18 cellular contexts compared by ENCODE assay signal in genomic region chr13:98239156-98240076, GRCh38.
DNase-seq lines count a peak whose midpoint lies in the region; ATAC-seq and TF ChIP-seq lines count a peak whose summit lies in the region.
"Had no signal": no experiment of that assay in that cellular context is flagged by ENCODE, and none has a peak within 500 bp of the region (broad histone marks: within the 10 kb centered on the region; RNA-seq: fewer than 3 reads in every experiment).

No MANE protein-coding gene starts in this region.

- ATAC-seq in activated naive CD4-positive, alpha-beta T cell treated with anti-CD3 and anti-CD28 coated beads, Interleukin-2, amount 50 U/mL, for 72 hours: no peak
- ATAC-seq: effector memory CD8-positive, alpha-beta T cell; HCT116; stimulated activated naive B cell treated with anti-CD40 and anti-IgM and Interleukin-4, amounts not matched to agents 10 μg/mL and 1 μg/mL and 100 μg/mL, for 72 hours had no signal

- no peak overlapping the region for H3K4me3 ChIP-seq in SJCRH30
- H3K4me3 ChIP-seq: uterus had no signal

- H3K4me1 Mint-ChIP-seq in mesothelial cell of epicardium (peaks cover 57% of the 10 kb centered on the region), HFFc6 (ENCODE audit: low read depth) (peaks cover 7% of the 10 kb centered on the region)

- H3K9me3 ChIP-seq in SJCRH30 (replicated peaks): no peaks in the 10 kb centered on the region
- H3K9me3 ChIP-seq: uterus had no signal

- H3K9me3 Mint-ChIP-seq in mesothelial cell of epicardium: no peaks in the 10 kb centered on the region
- no peaks in the 10 kb centered on the region for H3K9me3 Mint-ChIP-seq in HFFc6
- no peaks in the 10 kb centered on the region for H3K9me3 Mint-ChIP-seq in activated naive CD4-positive, alpha-beta T cell treated with anti-CD3 and anti-CD28 coated beads, Interleukin-2, amount 50 U/mL, for 72 hours
- H3K9me3 Mint-ChIP-seq: effector memory CD8-positive, alpha-beta T cell; stimulated activated naive B cell treated with anti-CD40 and anti-IgM and Interleukin-4, amounts not matched to agents 10 μg/mL and 1 μg/mL and 100 μg/mL, for 72 hours had no signal

- peaks cover 10% of the 10 kb centered on the region for H3K36me3 Mint-ChIP-seq in mesothelial cell of epicardium
- peaks cover 14% of the 10 kb centered on the region for H3K36me3 Mint-ChIP-seq in HFFc6 (ENCODE audit: low read depth)
- H3K36me3 Mint-ChIP-seq in activated naive CD4-positive, alpha-beta T cell treated with anti-CD3 and anti-CD28 coated beads, Interleukin-2, amount 50 U/mL, for 72 hours: no peaks in the 10 kb centered on the region

- H3K27ac ChIP-seq in SJCRH30: no peak overlapping the region
- H3K27ac ChIP-seq: KMS-11, uterus had no signal

- H3K27me3 ChIP-seq in SJCRH30: no peaks in the 10 kb centered on the region
- H3K27me3 ChIP-seq: uterus had no signal

- H3K27me3 Mint-ChIP-seq in mesothelial cell of epicardium (ENCODE audit: low read depth) (no peaks in the 10 kb centered on the region), HFFc6 (ENCODE audit: insufficient read depth) (0 out of 2 replicates have a peak, but pooled peaks cover 2% of the 10 kb centered on the region)

- intact Hi-C loops in posterior cingulate gyrus (cut with DNase I): no loop called here

- DNase-seq in DMS153 (lab: John Stamatoyannopoulos, UW): peak; percentile 76
- peak; percentile 72 for DNase-seq in NCI-H1436 (lab: John Stamatoyannopoulos, UW)
- DNase-seq in SJCRH30: peak; percentile 83 to 92
- DNase-seq in mesothelial cell of epicardium (ENCODE audit: low spot score in 2 of 2, unreplicated experiment in 2 of 2): no peak
- no peak for DNase-seq in HFFc6
- DNase-seq in posterior cingulate gyrus: no peak
- DNase-seq in activated naive CD4-positive, alpha-beta T cell (lab: John Stamatoyannopoulos, UW): no peak
- no peak for DNase-seq in activated naive CD4-positive, alpha-beta T cell treated with anti-CD3 and anti-CD28 coated beads, Interleukin-2, amount 50 U/mL, for 72 hours (ENCODE audit: low spot score in 2 of 2)
- DNase-seq: activated CD4-positive, alpha-beta T cell treated with anti-CD3 and anti-CD28 coated beads for 48 hours; activated T-cell treated with anti-CD3 and anti-CD28 coated beads, Interleukin-2, amount 50 U/mL, for 1 hour; central memory CD4-positive, alpha-beta T cell; effector memory CD8-positive, alpha-beta T cell; NCI-H1694; Right ventricle myocardium superior; stimulated activated naive B cell treated with anti-CD40 and anti-IgM and Interleukin-4, amounts not matched to agents 10 μg/mL and 1 μg/mL and 100 μg/mL, for 72 hours; uterus had no signal

- peaks cover 21% of the 10 kb centered on the region for H3K4me1 ChIP-seq in SJCRH30
- H3K4me1 ChIP-seq: uterus had no signal

- H3K36me3 ChIP-seq in SJCRH30: no peaks in the 10 kb centered on the region
- H3K36me3 ChIP-seq: uterus had no signal

- H3K4me3 Mint-ChIP-seq in mesothelial cell of epicardium (no peak overlapping the region), HFFc6 (no peak overlapping the region; the same call in 1 of the 2 replicates)
- H3K4me3 Mint-ChIP-seq: effector memory CD8-positive, alpha-beta T cell; stimulated activated naive B cell treated with anti-CD40 and anti-IgM and Interleukin-4, amounts not matched to agents 10 μg/mL and 1 μg/mL and 100 μg/mL, for 72 hours had no signal

- H3K27ac Mint-ChIP-seq in mesothelial cell of epicardium (peak overlapping the region; percentile 28), HFFc6 (no peak overlapping the region; the same call in 1 of the 2 replicates)
- no peak overlapping the region for H3K27ac Mint-ChIP-seq in activated naive CD4-positive, alpha-beta T cell treated with anti-CD3 and anti-CD28 coated beads, Interleukin-2, amount 50 U/mL, for 72 hours
- H3K27ac Mint-ChIP-seq: effector memory CD8-positive, alpha-beta T cell; stimulated activated naive B cell treated with anti-CD40 and anti-IgM and Interleukin-4, amounts not matched to agents 10 μg/mL and 1 μg/mL and 100 μg/mL, for 72 hours had no signal

- no peak for TF ChIP-seq CTCF in mesothelial cell of epicardium (IDR thresholded peaks at IDR 0.05; ENCODE audit: unreplicated experiment)
- TF ChIP-seq CTCF in HFFc6 (IDR thresholded peaks at IDR 0.05): no peak

Comparison
In these comparisons a context has a peak if more than half of its experiments do, and no peak if none do; other contexts are left out.
1. DNase-seq: peak in DMS153 (single experiment), NCI-H1436 (single experiment) and SJCRH30 (2 of 2); none in mesothelial cell of epicardium (0 of 2), HFFc6 (single experiment), posterior cingulate gyrus (0 of 10), activated naive CD4-positive, alpha-beta T cell (0 of 4) and activated naive CD4-positive, alpha-beta T cell treated with anti-CD3 and anti-CD28 coated beads, Interleukin-2, amount 50 U/mL, for 72 hours (0 of 2).